8 cellular contexts compared by ENCODE assay signal in the genomic region with DNA sequence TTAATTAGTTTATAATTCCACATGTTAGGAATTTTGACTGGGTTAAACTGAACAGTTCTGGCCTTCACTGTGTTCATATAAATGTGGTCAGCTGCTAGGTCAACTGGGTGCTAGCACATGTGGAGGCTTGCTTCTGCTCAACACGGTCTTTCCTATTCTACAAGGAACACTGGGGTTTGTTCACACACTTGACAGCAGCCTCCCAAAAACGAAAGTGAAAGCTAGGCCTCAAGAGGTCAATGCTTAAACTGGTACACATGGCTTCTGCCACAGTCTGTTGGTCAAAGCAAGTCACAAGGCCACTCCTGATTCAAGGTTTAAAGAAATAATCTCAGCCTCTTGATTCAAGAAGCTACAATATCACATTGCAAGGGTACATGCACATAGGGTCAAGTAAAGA.
A peak's percentile ranks its signal among the peaks of the same experiment; 100 is the strongest.
DNase-seq lines count a peak whose midpoint lies in the region; ATAC-seq, FAIRE-seq and TF ChIP-seq lines count a peak whose summit lies in the region.

No MANE protein-coding gene starts in this region.

- TF ChIP-seq RAD21 in liver (IDR thresholded peaks at IDR 0.05), result no peak

- no peak overlapping the region for H3K4me3 ChIP-seq in AG10803 (ENCODE audit: low read length)
- H3K4me3 ChIP-seq in liver (ENCODE audit: low read depth in 1 of 3, low read length in 3 of 3), result no peak overlapping the region

- no peak overlapping the region for H3K4me3 Mint-ChIP-seq in activated CD4-positive, alpha-beta memory T cell treated with anti-CD3 and anti-CD28 coated beads, Interleukin-2, amount 10 ng/mL, durations not matched to agents 7 days and 5 days

- POLR2A ChIA-PET in activated CD4-positive, alpha-beta memory T cell treated with anti-CD3 and anti-CD28 coated beads, Interleukin-2, amount 10 ng/mL, durations not matched to agents 7 days and 5 days (lab: Charles Lee), result no interaction called here

- no peak overlapping the region for H3K27ac ChIP-seq in liver (ENCODE audit: low read depth in 1 of 2, low read length in 2 of 2)

- H3K27me3 ChIP-seq in liver (ENCODE audit: control insufficient read depth in 4 of 4, insufficient read depth in 4 of 4, low read length in 3 of 4), result no peaks in the 10 kb centered on the region

- TF ChIP-seq CTCF in AG10803 (conservative IDR thresholded peaks at IDR 0.05; ENCODE audit: low read length), result no peak
- no peak for TF ChIP-seq CTCF in liver (IDR thresholded peaks at IDR 0.05; ENCODE audit: low read depth, low read length, missing input control)

- peak; percentile 76 for FAIRE-seq in GM18507 (lab: Jason Lieb, UNC)

- H3K27ac Mint-ChIP-seq in activated CD4-positive, alpha-beta memory T cell treated with anti-CD3 and anti-CD28 coated beads, Interleukin-2, amount 10 ng/mL, durations not matched to agents 7 days and 5 days, result no peak overlapping the region

- no peak overlapping the region for H3K9ac ChIP-seq in liver (ENCODE audit: low read depth in 1 of 2, low read length in 2 of 2)

- H3K36me3 ChIP-seq in liver (ENCODE audit: control insufficient read depth in 4 of 4, insufficient read depth in 3 of 4, low read depth in 1 of 4, low read length in 3 of 4), result no peaks in the 10 kb centered on the region

- CTCF ChIA-PET in activated CD4-positive, alpha-beta memory T cell treated with anti-CD3 and anti-CD28 coated beads, Interleukin-2, amount 10 ng/mL, durations not matched to agents 7 days and 5 days (lab: Charles Lee), result interaction anchor here (0.9 kb wide), 1 partner anchor 87 kb away, joined by 3 read pairs; no protein-coding TSS in a partner anchor

- H3K4me1 Mint-ChIP-seq in activated CD4-positive, alpha-beta memory T cell treated with anti-CD3 and anti-CD28 coated beads, Interleukin-2, amount 10 ng/mL, durations not matched to agents 7 days and 5 days, result peaks cover 10% of the 10 kb centered on the region

- H3K4me1 ChIP-seq in liver (ENCODE audit: control insufficient read depth in 4 of 4, insufficient read depth in 4 of 4, low read length in 3 of 4), result peaks cover 0 to 3% (median 0%) of the 10 kb centered on the region in 4 donors

- WGBS in liver, result 10% methylated on average over 2 of the region's 2 CpGs

- no peaks in the 10 kb centered on the region for H3K36me3 Mint-ChIP-seq in activated CD4-positive, alpha-beta memory T cell treated with anti-CD3 and anti-CD28 coated beads, Interleukin-2, amount 10 ng/mL, durations not matched to agents 7 days and 5 days (ENCODE audit: low read depth)

- DNase-seq in AG10803 (ENCODE audit: low read depth), result peak; percentile 44
- no peak for DNase-seq in GM18507 (ENCODE audit: extremely low spot score, insufficient read length, low read depth)
- DNase-seq in activated CD4-positive, alpha-beta memory T cell treated with anti-CD3 and anti-CD28 coated beads, Interleukin-2, amount 10 ng/mL, durations not matched to agents 7 days and 5 days, result peak; percentile 18
- no peak for DNase-seq in iPS-NIHi11 (ENCODE audit: low spot score)
- no peak for DNase-seq in cortex of kidney (lab: John Stamatoyannopoulos, UW)

- H3K27me3 Mint-ChIP-seq in activated CD4-positive, alpha-beta memory T cell treated with anti-CD3 and anti-CD28 coated beads, Interleukin-2, amount 10 ng/mL, durations not matched to agents 7 days and 5 days, result no peaks in the 10 kb centered on the region

- peaks cover 2% of the 10 kb centered on the region for H3K9me3 Mint-ChIP-seq in activated CD4-positive, alpha-beta memory T cell treated with anti-CD3 and anti-CD28 coated beads, Interleukin-2, amount 10 ng/mL, durations not matched to agents 7 days and 5 days

- no peaks in the 10 kb centered on the region for H3K9me3 ChIP-seq in liver (ENCODE audit: control insufficient read depth in 4 of 4, low read length in 3 of 4)

- ATAC-seq in HG03175 (IDR thresholded peaks at IDR 0.05; ENCODE audit: unreplicated experiment) (peak; percentile 50), HG03039 (IDR thresholded peaks at IDR 0.05; ENCODE audit: unreplicated experiment) (no peak)

TF ChIP-seq in liver, 16 proteins besides CTCF, POLR2A, EP300 and RAD21:
- TF ChIP-seq, protein P1, sequence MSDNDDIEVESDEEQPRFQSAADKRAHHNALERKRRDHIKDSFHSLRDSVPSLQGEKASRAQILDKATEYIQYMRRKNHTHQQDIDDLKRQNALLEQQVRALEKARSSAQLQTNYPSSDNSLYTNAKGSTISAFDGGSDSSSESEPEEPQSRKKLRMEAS (IDR thresholded peaks at IDR 0.05), result peak; percentile 33
- TF ChIP-seq TAF1 (conservative IDR thresholded peaks at IDR 0.05), result no peak
- TF ChIP-seq, protein P2, sequence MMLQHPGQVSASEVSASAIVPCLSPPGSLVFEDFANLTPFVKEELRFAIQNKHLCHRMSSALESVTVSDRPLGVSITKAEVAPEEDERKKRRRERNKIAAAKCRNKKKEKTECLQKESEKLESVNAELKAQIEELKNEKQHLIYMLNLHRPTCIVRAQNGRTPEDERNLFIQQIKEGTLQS (IDR thresholded peaks at IDR 0.05), result no peak
- TF ChIP-seq HNF4G (IDR thresholded peaks at IDR 0.05), result no peak
- TF ChIP-seq RXRA (IDR thresholded peaks at IDR 0.05), result peak in 1 of 2 donors; percentile 21
- peak; percentile 19 for TF ChIP-seq SP1 (IDR thresholded peaks at IDR 0.05)
- peak; percentile 11 to 12 for TF ChIP-seq HNF4A (conservative IDR thresholded peaks at IDR 0.05)
- TF ChIP-seq GABPA (IDR thresholded peaks at IDR 0.05 in 1 of 2, conservative IDR thresholded peaks at IDR 0.05 in 1 of 2), result no peak
- TF ChIP-seq FOXA2 (IDR thresholded peaks at IDR 0.05), result no peak
- TF ChIP-seq JUND (IDR thresholded peaks at IDR 0.05), result no peak
- no peak for TF ChIP-seq NR2F2 (IDR thresholded peaks at IDR 0.05)
- TF ChIP-seq FOXA1 (IDR thresholded peaks at IDR 0.05), result no peak
- TF ChIP-seq, protein P3, sequence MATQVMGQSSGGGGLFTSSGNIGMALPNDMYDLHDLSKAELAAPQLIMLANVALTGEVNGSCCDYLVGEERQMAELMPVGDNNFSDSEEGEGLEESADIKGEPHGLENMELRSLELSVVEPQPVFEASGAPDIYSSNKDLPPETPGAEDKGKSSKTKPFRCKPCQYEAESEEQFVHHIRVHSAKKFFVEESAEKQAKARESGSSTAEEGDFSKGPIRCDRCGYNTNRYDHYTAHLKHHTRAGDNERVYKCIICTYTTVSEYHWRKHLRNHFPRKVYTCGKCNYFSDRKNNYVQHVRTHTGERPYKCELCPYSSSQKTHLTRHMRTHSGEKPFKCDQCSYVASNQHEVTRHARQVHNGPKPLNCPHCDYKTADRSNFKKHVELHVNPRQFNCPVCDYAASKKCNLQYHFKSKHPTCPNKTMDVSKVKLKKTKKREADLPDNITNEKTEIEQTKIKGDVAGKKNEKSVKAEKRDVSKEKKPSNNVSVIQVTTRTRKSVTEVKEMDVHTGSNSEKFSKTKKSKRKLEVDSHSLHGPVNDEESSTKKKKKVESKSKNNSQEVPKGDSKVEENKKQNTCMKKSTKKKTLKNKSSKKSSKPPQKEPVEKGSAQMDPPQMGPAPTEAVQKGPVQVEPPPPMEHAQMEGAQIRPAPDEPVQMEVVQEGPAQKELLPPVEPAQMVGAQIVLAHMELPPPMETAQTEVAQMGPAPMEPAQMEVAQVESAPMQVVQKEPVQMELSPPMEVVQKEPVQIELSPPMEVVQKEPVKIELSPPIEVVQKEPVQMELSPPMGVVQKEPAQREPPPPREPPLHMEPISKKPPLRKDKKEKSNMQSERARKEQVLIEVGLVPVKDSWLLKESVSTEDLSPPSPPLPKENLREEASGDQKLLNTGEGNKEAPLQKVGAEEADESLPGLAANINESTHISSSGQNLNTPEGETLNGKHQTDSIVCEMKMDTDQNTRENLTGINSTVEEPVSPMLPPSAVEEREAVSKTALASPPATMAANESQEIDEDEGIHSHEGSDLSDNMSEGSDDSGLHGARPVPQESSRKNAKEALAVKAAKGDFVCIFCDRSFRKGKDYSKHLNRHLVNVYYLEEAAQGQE (IDR thresholded peaks at IDR 0.05), result no peak
- no peak for TF ChIP-seq EGR1 (IDR thresholded peaks at IDR 0.05; ENCODE audit: low read depth in 2 of 2)
- TF ChIP-seq YY1 (IDR thresholded peaks at IDR 0.05), result peak; percentile 15
- TF ChIP-seq, protein P4, sequence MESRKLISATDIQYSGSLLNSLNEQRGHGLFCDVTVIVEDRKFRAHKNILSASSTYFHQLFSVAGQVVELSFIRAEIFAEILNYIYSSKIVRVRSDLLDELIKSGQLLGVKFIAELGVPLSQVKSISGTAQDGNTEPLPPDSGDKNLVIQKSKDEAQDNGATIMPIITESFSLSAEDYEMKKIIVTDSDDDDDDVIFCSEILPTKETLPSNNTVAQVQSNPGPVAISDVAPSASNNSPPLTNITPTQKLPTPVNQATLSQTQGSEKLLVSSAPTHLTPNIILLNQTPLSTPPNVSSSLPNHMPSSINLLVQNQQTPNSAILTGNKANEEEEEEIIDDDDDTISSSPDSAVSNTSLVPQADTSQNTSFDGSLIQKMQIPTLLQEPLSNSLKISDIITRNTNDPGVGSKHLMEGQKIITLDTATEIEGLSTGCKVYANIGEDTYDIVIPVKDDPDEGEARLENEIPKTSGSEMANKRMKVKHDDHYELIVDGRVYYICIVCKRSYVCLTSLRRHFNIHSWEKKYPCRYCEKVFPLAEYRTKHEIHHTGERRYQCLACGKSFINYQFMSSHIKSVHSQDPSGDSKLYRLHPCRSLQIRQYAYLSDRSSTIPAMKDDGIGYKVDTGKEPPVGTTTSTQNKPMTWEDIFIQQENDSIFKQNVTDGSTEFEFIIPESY (IDR thresholded peaks at IDR 0.05), result no peak

Comparison
In these comparisons a context has a peak if more than half of its experiments do, and no peak if none do; other contexts are left out.
1. DNase-seq: peak in AG10803 (single experiment) and activated CD4-positive, alpha-beta memory T cell treated with anti-CD3 and anti-CD28 coated beads, Interleukin-2, amount 10 ng/mL, durations not matched to agents 7 days and 5 days (single experiment); none in GM18507 (single experiment), iPS-NIHi11 (single experiment) and cortex of kidney (single experiment).